ENCODE assay signal across 1 cellular context in genomic region chr17:50064253-50064991, GRCh38.
A peak's percentile ranks its signal among the peaks of the same experiment; 100 is the strongest.
TF ChIP-seq lines count a peak whose summit lies in the region.

No MANE protein-coding gene starts in this region.

TF ChIP-seq in A549, 52 proteins besides CTCF, POLR2A, EP300 and RAD21 (continued from another document):
- TF ChIP-seq BHLHE40 (IDR thresholded peaks at IDR 0.05; ENCODE audit: low read depth, low read length) (no peak), SMC3 (IDR thresholded peaks at IDR 0.05) (peak; percentile 35; the same call in 2 of the 3 replicates), ZSCAN20 (CRISPR knock-in tag; IDR thresholded peaks at IDR 0.05) (peak; percentile 93), FOSL2 (IDR thresholded peaks at IDR 0.05) (peak; percentile 86), FOSL2 (CRISPR knock-in tag; IDR thresholded peaks at IDR 0.05) (peak; percentile 96), RNF2 (IDR thresholded peaks at IDR 0.05; ENCODE audit: borderline replicate concordance, low read depth) (no peak), RARB (CRISPR knock-in tag; IDR thresholded peaks at IDR 0.05) (peak; percentile 42), CEBPB (IDR thresholded peaks at IDR 0.05) (peak in 1 of 2 experiments; percentile 10; a peak in 1 of 4 replicates), HOXA7 (CRISPR knock-in tag; IDR thresholded peaks at IDR 0.05) (0 out of 2 replicates have a peak, but pooled peaks have one; percentile 22), BCL3 (IDR thresholded peaks at IDR 0.05) (no peak), GATA3 (IDR thresholded peaks at IDR 0.05; ENCODE audit: borderline replicate concordance) (peak; percentile 58; the same call in 1 of the 2 replicates), HEYL (CRISPR knock-in tag; IDR thresholded peaks at IDR 0.05) (peak; percentile 69), MAFK (IDR thresholded peaks at IDR 0.05; ENCODE audit: partially characterized antibody) (no peak), EHF (CRISPR knock-in tag; IDR thresholded peaks at IDR 0.05) (peak; percentile 81; the same call in 1 of the 2 replicates), E2F6 (IDR thresholded peaks at IDR 0.05; ENCODE audit: borderline replicate concordance, low read depth) (peak; percentile 89), ZNF302 (CRISPR knock-in tag; IDR thresholded peaks at IDR 0.05) (peak; percentile 57; the same call in 1 of the 2 replicates), JUNB (IDR thresholded peaks at IDR 0.05) (peak; percentile 83), MYC (IDR thresholded peaks at IDR 0.05; ENCODE audit: borderline replicate concordance, low read length) (peak; percentile 49)
- TF ChIP-seq, protein P1, sequence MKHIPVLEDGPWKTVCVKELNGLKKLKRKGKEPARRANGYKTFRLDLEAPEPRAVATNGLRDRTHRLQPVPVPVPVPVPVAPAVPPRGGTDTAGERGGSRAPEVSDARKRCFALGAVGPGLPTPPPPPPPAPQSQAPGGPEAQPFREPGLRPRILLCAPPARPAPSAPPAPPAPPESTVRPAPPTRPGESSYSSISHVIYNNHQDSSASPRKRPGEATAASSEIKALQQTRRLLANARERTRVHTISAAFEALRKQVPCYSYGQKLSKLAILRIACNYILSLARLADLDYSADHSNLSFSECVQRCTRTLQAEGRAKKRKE (CRISPR knock-in tag; IDR thresholded peaks at IDR 0.05; ENCODE audit: low read depth): peak; percentile 74; the same call in 1 of the 2 replicates
- TF ChIP-seq, protein P2, sequence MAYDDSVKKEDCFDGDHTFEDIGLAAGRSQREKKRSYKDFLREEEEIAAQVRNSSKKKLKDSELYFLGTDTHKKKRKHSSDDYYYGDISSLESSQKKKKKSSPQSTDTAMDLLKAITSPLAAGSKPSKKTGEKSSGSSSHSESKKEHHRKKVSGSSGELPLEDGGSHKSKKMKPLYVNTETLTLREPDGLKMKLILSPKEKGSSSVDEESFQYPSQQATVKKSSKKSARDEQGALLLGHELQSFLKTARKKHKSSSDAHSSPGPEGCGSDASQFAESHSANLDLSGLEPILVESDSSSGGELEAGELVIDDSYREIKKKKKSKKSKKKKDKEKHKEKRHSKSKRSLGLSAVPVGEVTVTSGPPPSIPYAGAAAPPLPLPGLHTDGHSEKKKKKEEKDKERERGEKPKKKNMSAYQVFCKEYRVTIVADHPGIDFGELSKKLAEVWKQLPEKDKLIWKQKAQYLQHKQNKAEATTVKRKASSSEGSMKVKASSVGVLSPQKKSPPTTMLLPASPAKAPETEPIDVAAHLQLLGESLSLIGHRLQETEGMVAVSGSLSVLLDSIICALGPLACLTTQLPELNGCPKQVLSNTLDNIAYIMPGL (CRISPR knock-in tag; IDR thresholded peaks at IDR 0.05; ENCODE audit: borderline replicate concordance): no peak
- TF ChIP-seq, protein P3, sequence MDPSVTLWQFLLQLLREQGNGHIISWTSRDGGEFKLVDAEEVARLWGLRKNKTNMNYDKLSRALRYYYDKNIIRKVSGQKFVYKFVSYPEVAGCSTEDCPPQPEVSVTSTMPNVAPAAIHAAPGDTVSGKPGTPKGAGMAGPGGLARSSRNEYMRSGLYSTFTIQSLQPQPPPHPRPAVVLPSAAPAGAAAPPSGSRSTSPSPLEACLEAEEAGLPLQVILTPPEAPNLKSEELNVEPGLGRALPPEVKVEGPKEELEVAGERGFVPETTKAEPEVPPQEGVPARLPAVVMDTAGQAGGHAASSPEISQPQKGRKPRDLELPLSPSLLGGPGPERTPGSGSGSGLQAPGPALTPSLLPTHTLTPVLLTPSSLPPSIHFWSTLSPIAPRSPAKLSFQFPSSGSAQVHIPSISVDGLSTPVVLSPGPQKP (IDR thresholded peaks at IDR 0.05; ENCODE audit: low read depth, low read length): no peak
